In genomic region chr3:43034200-43034599, GRCh38 we compare ENCODE assay signal across 17 cellular contexts. TPM values are rescaled to one million over a fixed set of nuclear protein-coding genes. Genes with fewer than 3 reads are reported as not detected.
A peak's percentile ranks its signal among the peaks of the same experiment; 100 is the strongest.
DNase-seq lines count a peak whose midpoint lies in the region; ATAC-seq and TF ChIP-seq lines count a peak whose summit lies in the region.
"Had no signal": no experiment of that assay in that cellular context is flagged by ENCODE, and none has a peak within 500 bp of the region (broad histone marks: within the 10 kb centered on the region; RNA-seq: fewer than 3 reads in every experiment).

No MANE protein-coding gene starts in this region.

- H3K27me3 ChIP-seq in right atrium auricular region (no peaks in the 10 kb centered on the region), esophagus muscularis mucosa (no peaks in the 10 kb centered on the region)
- H3K27me3 ChIP-seq: BE2C had no signal

- H3K9me3 ChIP-seq in right atrium auricular region, result no peaks in the 10 kb centered on the region
- no peaks in the 10 kb centered on the region for H3K9me3 ChIP-seq in esophagus muscularis mucosa
- H3K9me3 ChIP-seq: BE2C had no signal

- TF ChIP-seq CTCF in right atrium auricular region (IDR thresholded peaks at IDR 0.05) (no peak), esophagus muscularis mucosa (IDR thresholded peaks at IDR 0.05) (no peak), osteocyte (IDR thresholded peaks at IDR 0.05) (no peak)

- no peak for TF ChIP-seq EP300 in esophagus muscularis mucosa (IDR thresholded peaks at IDR 0.05)

- H3K9me3 Mint-ChIP-seq in osteocyte (ENCODE audit: unreplicated experiment), result no peaks in the 10 kb centered on the region
- H3K9me3 Mint-ChIP-seq: CD4-positive, CD25-positive, alpha-beta regulatory T cell; H9 had no signal

- intact Hi-C loops in left ventricle myocardium superior (cut with micrococcal nuclease) (no loop called here), esophagus muscularis mucosa (cut with DNase I) (no loop called here)

- peaks cover 2% of the 10 kb centered on the region for H3K27me3 Mint-ChIP-seq in osteocyte (ENCODE audit: unreplicated experiment)
- H3K27me3 Mint-ChIP-seq: CD8-positive, alpha-beta memory T cell had no signal

- no peak for TF ChIP-seq POLR2A in esophagus muscularis mucosa (IDR thresholded peaks at IDR 0.05; ENCODE audit: low read depth)

- H3K27ac ChIP-seq in right atrium auricular region (no peak overlapping the region), esophagus muscularis mucosa (replicated peaks in 1 of 4) (no peak overlapping the region)

- no peaks in the 10 kb centered on the region for H3K4me1 Mint-ChIP-seq in osteocyte (ENCODE audit: unreplicated experiment)
- H3K4me1 Mint-ChIP-seq: H9 had no signal

- no peaks in the 10 kb centered on the region for H3K36me3 Mint-ChIP-seq in osteocyte (ENCODE audit: unreplicated experiment)
- H3K36me3 Mint-ChIP-seq: CD4-positive, CD25-positive, alpha-beta regulatory T cell; CD8-positive, alpha-beta memory T cell had no signal

- H3K36me3 ChIP-seq in right atrium auricular region, result no peaks in the 10 kb centered on the region
- peaks cover 0 to 12% (median 0%) of the 10 kb centered on the region in 4 donors for H3K36me3 ChIP-seq in esophagus muscularis mucosa
- H3K36me3 ChIP-seq: BE2C had no signal

- H3K27ac Mint-ChIP-seq in osteocyte (ENCODE audit: unreplicated experiment), result no peak overlapping the region
- H3K27ac Mint-ChIP-seq: CD4-positive, CD25-positive, alpha-beta regulatory T cell; H9 had no signal

- H3K4me1 ChIP-seq in right atrium auricular region (no peaks in the 10 kb centered on the region), esophagus muscularis mucosa (peaks cover 0 to 16% (median 9%) of the 10 kb centered on the region in 4 donors)
- H3K4me1 ChIP-seq: BE2C had no signal

- H3K4me3 Mint-ChIP-seq in osteocyte (ENCODE audit: unreplicated experiment), result no peak overlapping the region
- H3K4me3 Mint-ChIP-seq: CD4-positive, CD25-positive, alpha-beta regulatory T cell; CD8-positive, alpha-beta memory T cell; H9 had no signal

- 78% methylated on average over 4 of the region's 4 CpGs for WGBS in esophagus muscularis mucosa

- ATAC-seq in left ventricle myocardium superior, result no peak
- ATAC-seq in HG03135 (IDR thresholded peaks at IDR 0.05; ENCODE audit: unreplicated experiment), result no peak
- ATAC-seq in HG02763 (IDR thresholded peaks at IDR 0.05; ENCODE audit: unreplicated experiment), result no peak

- no peak overlapping the region for H3K4me3 ChIP-seq in right atrium auricular region
- H3K4me3 ChIP-seq in esophagus muscularis mucosa, result no peak overlapping the region

- DNase-seq in right atrium auricular region (ENCODE audit: low spot score) (peak; percentile 26), left ventricle myocardium superior (no peak), esophagus muscularis mucosa (ENCODE audit: extremely low spot score) (peak; percentile 89), osteocyte (ENCODE audit: extremely low spot score, unreplicated experiment) (peak; percentile 57)
- no peak for DNase-seq in effector CD8-positive, alpha-beta T cell (lab: John Stamatoyannopoulos, UW)
- DNase-seq: BE2C; C1 segment of cervical spinal cord; CD4-positive, CD25-positive, alpha-beta regulatory T cell; CD8-positive, alpha-beta memory T cell; COR-L47; DMS 273 treated with DMSO at 0.1 percent for 48 hours; DMS53; DND-41; H9 had no signal

RNA-seq across cellular contexts. Expression of gene GASK1A, which starts 55.1 kb away (rescaled TPM):
- total RNA-seq in right atrium auricular region (1 to 10 TPM; 1.5 to 2.1 TPM), left ventricle myocardium superior (0.59 TPM), esophagus muscularis mucosa (10 to 100 TPM; 10.2 to 22.1 (median 15.8) TPM), osteocyte (not detected in 2 replicates)
- total RNA-seq: A172; CD4-positive, CD25-positive, alpha-beta regulatory T cell; CD8-positive, alpha-beta memory T cell had no signal

Comparison
In these comparisons a context has a peak if more than half of its experiments do, and no peak if none do; other contexts are left out.
1. DNase-seq: peak in right atrium auricular region (single experiment), esophagus muscularis mucosa (single experiment) and osteocyte (single experiment); none in left ventricle myocardium superior (single experiment) and effector CD8-positive, alpha-beta T cell (single experiment).